6 cellular contexts compared by ENCODE assay signal in the genomic region with DNA sequence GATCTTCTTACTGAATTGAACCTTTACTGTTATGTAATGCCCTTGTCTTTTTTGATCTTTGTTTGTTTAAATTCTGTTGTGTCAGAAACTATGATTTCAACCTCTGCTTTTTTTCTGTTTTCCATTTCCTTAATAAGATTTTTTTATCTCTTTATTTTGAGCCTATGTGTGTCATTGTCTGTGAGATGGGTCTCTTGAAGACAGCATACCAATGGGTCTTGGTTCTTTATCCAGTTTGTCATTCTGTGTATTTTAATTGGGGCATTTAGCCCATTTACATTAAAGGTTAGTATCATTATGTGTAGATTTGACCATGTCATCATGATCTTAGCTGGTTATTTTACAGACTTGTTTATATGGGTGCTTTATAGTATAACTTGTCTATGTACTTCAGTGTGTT.
"Had no signal": no experiment of that assay in that cellular context is flagged by ENCODE, and none has a peak within 500 bp of the region (broad histone marks: within the 10 kb centered on the region; RNA-seq: fewer than 3 reads in every experiment).

No MANE protein-coding gene starts in this region.

- H3K4me3 ChIP-seq: K562 had no signal

- DNase-seq: IMR-90, KBM-7, KG1 had no signal

- H3K27ac ChIP-seq: HL-60, KMS-11 had no signal
